ENCODE assay signal across 24 cellular contexts in the genomic region with DNA sequence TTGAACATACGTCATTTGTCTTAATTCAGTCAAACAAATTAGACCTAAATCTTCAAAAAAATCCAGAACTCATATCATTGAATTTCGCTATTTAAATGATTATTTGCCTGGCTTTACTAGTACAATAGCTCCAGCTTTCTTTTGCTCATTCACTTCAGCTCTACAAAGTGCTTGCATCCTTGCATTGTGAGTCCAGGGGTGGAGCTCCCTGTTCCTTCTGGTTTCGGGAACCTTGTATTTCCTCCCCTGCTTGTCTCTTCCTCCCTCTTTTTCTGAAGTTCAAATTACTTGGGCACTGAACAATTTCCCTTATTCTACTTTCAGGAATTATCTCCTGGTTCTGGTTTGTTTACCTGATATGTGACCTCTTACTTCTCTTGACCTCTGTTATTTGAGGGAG. TPM values are rescaled to one million over a fixed set of nuclear protein-coding genes. Genes with fewer than 3 reads are reported as not detected.
A peak's percentile ranks its signal among the peaks of the same experiment; 100 is the strongest.
DNase-seq lines count a peak whose midpoint lies in the region; ATAC-seq and TF ChIP-seq lines count a peak whose summit lies in the region.
"Had no signal": no experiment of that assay in that cellular context is flagged by ENCODE, and none has a peak within 500 bp of the region (broad histone marks: within the 10 kb centered on the region; RNA-seq: fewer than 3 reads in every experiment).

No MANE protein-coding gene starts in this region.

- BruUV-seq in A673 (replicated peaks; lab: Mats Ljungman, UMichigan) = no TSS peak

- ATAC-seq in heart right ventricle = peak in 3 of 8 donors; percentile 56 to 78 (median 70)
- peak; percentile 75 for ATAC-seq in omental fat pad (ENCODE audit: low FRiP score)
- no peak for ATAC-seq in natural killer cell treated with Interleukin-12 subunit alpha and Interleukin-12 subunit beta and Interleukin-15 and Interleukin-18, amount 100 ng/mL, for 72 hours
- ATAC-seq in GM18868 (IDR thresholded peaks at IDR 0.05; ENCODE audit: unreplicated experiment) = no peak
- ATAC-seq: A549, K562, Panc1 had no signal

- H3K4me1 Mint-ChIP-seq in HFFc6 (ENCODE audit: low read depth) = peaks cover 17% of the 10 kb centered on the region
- no peaks in the 10 kb centered on the region for H3K4me1 Mint-ChIP-seq in natural killer cell treated with Interleukin-12 subunit alpha and Interleukin-12 subunit beta and Interleukin-15 and Interleukin-18, amount 100 ng/mL, for 72 hours (ENCODE audit: low read depth in 2 of 2)
- H3K4me1 Mint-ChIP-seq: activated naive CD8-positive, alpha-beta T cell treated with anti-CD3 and anti-CD28 coated beads for 36 hours had no signal

- no peaks in the 10 kb centered on the region for H3K9me3 ChIP-seq in A673 (ENCODE audit: low read depth, low read length, poor library complexity, severe bottlenecking)
- H3K9me3 ChIP-seq in heart right ventricle = no peaks in the 10 kb centered on the region
- H3K9me3 ChIP-seq: A549, body of pancreas, right lobe of liver, upper lobe of left lung had no signal

- no peaks in the 10 kb centered on the region for H3K9me3 Mint-ChIP-seq in HFFc6
- H3K9me3 Mint-ChIP-seq in natural killer cell treated with Interleukin-12 subunit alpha and Interleukin-12 subunit beta and Interleukin-15 and Interleukin-18, amount 100 ng/mL, for 72 hours = peaks cover 7% of the 10 kb centered on the region
- H3K9me3 Mint-ChIP-seq: activated naive CD8-positive, alpha-beta T cell treated with anti-CD3 and anti-CD28 coated beads for 36 hours; CD4-positive, alpha-beta T cell had no signal

- H3K4me1 ChIP-seq in A673 (ENCODE audit: insufficient read depth, low read length, poor library complexity, severe bottlenecking) (peaks cover 21% of the 10 kb centered on the region), heart right ventricle (peaks cover 0 to 22% (median 16%) of the 10 kb centered on the region in 9 donors)
- H3K4me1 ChIP-seq: A549, right lobe of liver had no signal

- H3K36me3 ChIP-seq in A673 (ENCODE audit: insufficient read depth, low read length, poor library complexity, severe bottlenecking) (no peaks in the 10 kb centered on the region), heart right ventricle (no peaks in the 10 kb centered on the region)
- H3K36me3 ChIP-seq: right lobe of liver, upper lobe of left lung had no signal

- no peaks in the 10 kb centered on the region for H3K27me3 Mint-ChIP-seq in HFFc6 (ENCODE audit: insufficient read depth)
- H3K27me3 Mint-ChIP-seq in natural killer cell treated with Interleukin-12 subunit alpha and Interleukin-12 subunit beta and Interleukin-15 and Interleukin-18, amount 100 ng/mL, for 72 hours = no peaks in the 10 kb centered on the region
- H3K27me3 Mint-ChIP-seq: activated naive CD8-positive, alpha-beta T cell treated with anti-CD3 and anti-CD28 coated beads for 36 hours; CD4-positive, alpha-beta T cell had no signal

- H3K4me3 Mint-ChIP-seq in HFFc6 = peak overlapping the region; percentile 56
- no peak overlapping the region for H3K4me3 Mint-ChIP-seq in natural killer cell treated with Interleukin-12 subunit alpha and Interleukin-12 subunit beta and Interleukin-15 and Interleukin-18, amount 100 ng/mL, for 72 hours
- H3K4me3 Mint-ChIP-seq: activated naive CD8-positive, alpha-beta T cell treated with anti-CD3 and anti-CD28 coated beads for 36 hours; CD4-positive, alpha-beta T cell had no signal

- TF ChIP-seq CTCF in A673 (conservative IDR thresholded peaks at IDR 0.05; ENCODE audit: low read depth, low read length) = no peak
- TF ChIP-seq CTCF in HFFc6 (IDR thresholded peaks at IDR 0.05) = no peak
- no peak for TF ChIP-seq CTCF in heart right ventricle (IDR thresholded peaks at IDR 0.05)
- no peak for TF ChIP-seq CTCF in omental fat pad (IDR thresholded peaks at IDR 0.05)

- WGBS in heart right ventricle, 2 donors = 66 to 74% methylated on average over 3 of the region's 3 CpGs

- CTCF ChIA-PET in A673 (lab: Charles Lee) = interaction anchor here (1.1 kb wide), 1 partner anchor 59 kb away, joined by 3 read pairs; no protein-coding TSS in a partner anchor

- DNase-seq in A673 (ENCODE audit: low spot score) (peak; percentile 11), HFFc6 (no peak), heart right ventricle (peak in 1 of 2 donors; percentile 12), omental fat pad (ENCODE audit: low spot score) (no peak), NAMALWA (ENCODE audit: low spot score) (no peak), RPMI8226 (no peak)
- no peak for DNase-seq in natural killer cell treated with Interleukin-12 subunit alpha and Interleukin-12 subunit beta and Interleukin-15 and Interleukin-18, amount 100 ng/mL, for 72 hours (ENCODE audit: low spot score)
- DNase-seq: activated CD4-positive, alpha-beta T cell treated with anti-CD3 and anti-CD28 coated beads for 4 hours; activated naive CD8-positive, alpha-beta T cell treated with anti-CD3 and anti-CD28 coated beads for 36 hours; body of pancreas; CD4-positive, alpha-beta T cell; cortex of kidney; DMS53; left cardiac atrium; NCI-H1930; NCI-H446; right lobe of liver; stimulated activated CD4-positive, alpha-beta T cell treated with anti-CD3 and anti-CD28 coated beads, Interleukin-1b, Interleukin-23, amount 100 ng/mL, for 48 hours; stimulated activated naive CD4-positive, alpha-beta T cell; upper lobe of left lung had no signal

- H3K4me3 ChIP-seq in A673 (ENCODE audit: low read depth, low read length, poor library complexity, severe bottlenecking) = no peak overlapping the region
- H3K4me3 ChIP-seq in heart right ventricle = peak overlapping the region in 1 of 10 donors; percentile 3
- H3K4me3 ChIP-seq: A549, body of pancreas, K562, right lobe of liver, upper lobe of left lung had no signal

- intact Hi-C loops in A673 (cut with micrococcal nuclease; ENCODE audit: unreplicated experiment) (loop anchor here (10.0 kb wide), 1 partner anchor 886 kb away; a partner anchor contains a TSS), heart right ventricle (cut with DNase I) (loop anchor here in 1 of 10 donors (10.0 kb wide), 1 partner anchor 54 kb away; a partner anchor contains a TSS)

- H3K36me3 Mint-ChIP-seq in HFFc6 (ENCODE audit: low read depth) = no peaks in the 10 kb centered on the region
- H3K36me3 Mint-ChIP-seq in natural killer cell treated with Interleukin-12 subunit alpha and Interleukin-12 subunit beta and Interleukin-15 and Interleukin-18, amount 100 ng/mL, for 72 hours = no peaks in the 10 kb centered on the region
- H3K36me3 Mint-ChIP-seq: activated naive CD8-positive, alpha-beta T cell treated with anti-CD3 and anti-CD28 coated beads for 36 hours had no signal

- no peaks in the 10 kb centered on the region for H3K27me3 ChIP-seq in A673 (replicated peaks; ENCODE audit: insufficient read depth, low read depth, low read length, poor library complexity)
- no peaks in the 10 kb centered on the region for H3K27me3 ChIP-seq in heart right ventricle
- H3K27me3 ChIP-seq: body of pancreas, right lobe of liver, upper lobe of left lung had no signal

- H3K27ac ChIP-seq in A673 (ENCODE audit: low read depth, low read length, poor library complexity, severe bottlenecking) (peak overlapping the region; percentile 80), heart right ventricle (peak overlapping the region in 8 of 10 donors; percentile 42 to 84 (median 60))
- H3K27ac ChIP-seq: A549, right lobe of liver had no signal

- peak overlapping the region; percentile 79 for H3K27ac Mint-ChIP-seq in HFFc6
- H3K27ac Mint-ChIP-seq in natural killer cell treated with Interleukin-12 subunit alpha and Interleukin-12 subunit beta and Interleukin-15 and Interleukin-18, amount 100 ng/mL, for 72 hours = no peak overlapping the region
- H3K27ac Mint-ChIP-seq: activated naive CD8-positive, alpha-beta T cell treated with anti-CD3 and anti-CD28 coated beads for 36 hours; CD4-positive, alpha-beta T cell had no signal

- POLR2A ChIA-PET in A673 (lab: Charles Lee; ENCODE audit: low non-redundant PET) = no interaction called here

RNA-seq across cellular contexts. Expression of a gene that starts 58.1 kb away (rescaled TPM):
- total RNA-seq in A673 (2021) = 4.6 and 5.7 TPM in 2 replicates
- total RNA-seq in HFFc6 (2021; fragmentation: NEBNext Ultra II Directional; extraction: Animal tissue kit (Norgen Biotek cat#: 25700)) = 10 to 100 TPM; 44.4 to 91.2 (median 74.2) TPM
- total RNA-seq in heart right ventricle = 10 to 100 TPM in 4 of 10 donors, 1 to 10 TPM in 6; 4.2 to 20.5 (median 9.3) TPM
- polyA plus RNA-seq in heart right ventricle = 1 to 10 TPM; 3.6 to 6.0 TPM
- 10 to 100 TPM; 12.2 to 29.8 (median 19.8) TPM for total RNA-seq in omental fat pad
- total RNA-seq in natural killer cell treated with Interleukin-12 subunit alpha and Interleukin-12 subunit beta and Interleukin-15 and Interleukin-18, amount 100 ng/mL, for 72 hours = not detected
- total RNA-seq: CD4-positive, alpha-beta T cell had no signal
